In the genomic region with DNA sequence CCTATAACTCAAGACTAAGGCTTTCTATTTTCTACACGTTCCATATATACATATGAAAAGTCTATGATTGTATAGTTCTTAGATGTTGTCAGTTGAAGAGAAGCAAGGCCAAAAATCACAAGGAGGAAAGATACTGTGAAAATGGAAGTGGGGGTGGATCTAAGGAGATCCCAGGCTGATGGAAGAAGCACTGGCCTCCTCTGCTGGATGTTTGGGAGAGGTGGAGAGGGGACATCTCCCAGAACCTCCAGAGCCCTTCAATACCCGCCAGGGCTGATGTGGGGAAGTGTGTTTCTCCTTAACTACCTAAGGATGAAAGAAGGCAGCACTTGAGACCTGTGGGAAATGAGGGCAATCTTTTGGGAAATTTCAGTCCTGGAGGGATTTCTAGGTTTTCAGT, we compare ENCODE assay signal across 22 cellular contexts.
DNase-seq lines count a peak whose midpoint lies in the region; ATAC-seq and TF ChIP-seq lines count a peak whose summit lies in the region.
"Had no signal": no experiment of that assay in that cellular context is flagged by ENCODE, and none has a peak within 500 bp of the region (broad histone marks: within the 10 kb centered on the region; RNA-seq: fewer than 3 reads in every experiment).

No MANE protein-coding gene starts in this region.

- H3K4me3 ChIP-seq in lower lobe of right lung = no peak overlapping the region
- H3K4me3 ChIP-seq: ascending aorta; BLaER1 treated with 17β-estradiol and CSF1 and Interleukin-3, amounts not matched to agents 10 nM and 100 nM; colonic mucosa; GM12878; left lung; mucosa of descending colon; upper lobe of right lung had no signal

- H3K4me1 ChIP-seq in foreskin keratinocyte (no peaks in the 10 kb centered on the region), lower lobe of right lung (peaks cover 5% of the 10 kb centered on the region)
- H3K4me1 ChIP-seq: colonic mucosa had no signal

- CTCF ChIA-PET in WTC11 (lab: Charles Lee) = no interaction called here

- ATAC-seq in WTC11 (peak; percentile 69), foreskin keratinocyte (no peak), lower lobe of right lung (no peak)
- ATAC-seq: GM12878, left lung, mucosa of descending colon, upper lobe of right lung had no signal

- H3K9me3 ChIP-seq in lower lobe of right lung = no peaks in the 10 kb centered on the region
- H3K9me3 ChIP-seq: ascending aorta; BLaER1 treated with 17β-estradiol and CSF1 and Interleukin-3, amounts not matched to agents 10 nM and 100 nM; colonic mucosa; left lung; mucosa of descending colon; upper lobe of right lung had no signal

- no peak overlapping the region for H3K4me3 Mint-ChIP-seq in WTC11
- H3K4me3 Mint-ChIP-seq: activated naive CD4-positive, alpha-beta T cell treated with anti-CD3 and anti-CD28 coated beads, Interleukin-2, amount 10 ng/mL, durations not matched to agents 7 days and 5 days had no signal

- peaks cover 11% of the 10 kb centered on the region for H3K4me1 Mint-ChIP-seq in WTC11

- H3K27ac Mint-ChIP-seq in WTC11 = no peak overlapping the region
- H3K27ac Mint-ChIP-seq: activated naive CD4-positive, alpha-beta T cell treated with anti-CD3 and anti-CD28 coated beads, Interleukin-2, amount 10 ng/mL, durations not matched to agents 7 days and 5 days had no signal

- POLR2A ChIA-PET in WTC11 (lab: Charles Lee) = no interaction called here

- H3K27me3 Mint-ChIP-seq in WTC11 (ENCODE audit: low read depth) = no peaks in the 10 kb centered on the region

- no peaks in the 10 kb centered on the region for H3K9me3 Mint-ChIP-seq in WTC11
- H3K9me3 Mint-ChIP-seq: activated naive CD4-positive, alpha-beta T cell treated with anti-CD3 and anti-CD28 coated beads, Interleukin-2, amount 10 ng/mL, durations not matched to agents 7 days and 5 days had no signal

- H3K27me3 ChIP-seq in foreskin keratinocyte (no peaks in the 10 kb centered on the region), lower lobe of right lung (ENCODE audit: low read depth) (no peaks in the 10 kb centered on the region)
- H3K27me3 ChIP-seq: ascending aorta; BLaER1 treated with 17β-estradiol and CSF1 and Interleukin-3, amounts not matched to agents 10 nM and 100 nM; colonic mucosa; left lung; upper lobe of right lung had no signal

- no peaks in the 10 kb centered on the region for H3K36me3 Mint-ChIP-seq in WTC11
- H3K36me3 Mint-ChIP-seq: activated naive CD4-positive, alpha-beta T cell treated with anti-CD3 and anti-CD28 coated beads, Interleukin-2, amount 10 ng/mL, durations not matched to agents 7 days and 5 days had no signal

- no peaks in the 10 kb centered on the region for H3K36me3 ChIP-seq in lower lobe of right lung
- H3K36me3 ChIP-seq: ascending aorta; BLaER1 treated with 17β-estradiol and CSF1 and Interleukin-3, amounts not matched to agents 10 nM and 100 nM; colonic mucosa; left lung; upper lobe of right lung had no signal

- intact Hi-C loops in lower lobe of right lung (cut with DNase I) = no loop called here

- H3K27ac ChIP-seq in foreskin keratinocyte (no peak overlapping the region), lower lobe of right lung (no peak overlapping the region)
- H3K27ac ChIP-seq: ascending aorta; BLaER1 treated with 17β-estradiol and CSF1 and Interleukin-3, amounts not matched to agents 10 nM and 100 nM; colonic mucosa; left lung; upper lobe of right lung had no signal

- DNase-seq in AG09319 (ENCODE audit: extremely low read depth, low read depth) (no peak), HCEC 1CT (peak; percentile 3), WTC11 (ENCODE audit: low spot score) (no peak), foreskin keratinocyte (no peak), cerebellar cortex (ENCODE audit: low spot score) (no peak), medulla oblongata (ENCODE audit: extremely low spot score) (no peak), kidney glomerular epithelial cell (lab: John Stamatoyannopoulos, UW) (no peak), lower lobe of right lung (no peak)
- DNase-seq: activated naive CD4-positive, alpha-beta T cell treated with anti-CD3 and anti-CD28 coated beads, Interleukin-2, amount 10 ng/mL, durations not matched to agents 7 days and 5 days; activated T-cell treated with anti-CD3 and anti-CD28 coated beads, Interleukin-2, amount 50 U/mL, for 48 hours; colonic mucosa; GF-D8; KBM-7; left lung; mucosa of descending colon; NCI-H1048; NCI-H2081 treated with DMSO at 0.1 percent for 48 hours; NCI-H526; upper lobe of right lung had no signal

- TF ChIP-seq CTCF in AG09319 (IDR thresholded peaks at IDR 0.05; ENCODE audit: low read depth, low read length) = peak; percentile 51
- no peak for TF ChIP-seq CTCF in WTC11 (IDR thresholded peaks at IDR 0.05)
- TF ChIP-seq CTCF in foreskin keratinocyte (conservative IDR thresholded peaks at IDR 0.05) = peak; percentile 33
- TF ChIP-seq CTCF in lower lobe of right lung (IDR thresholded peaks at IDR 0.05) = no peak

TF ChIP-seq in WTC11, 78 proteins besides CTCF, POLR2A, EP300 and RAD21:
- TF ChIP-seq, protein P1, sequence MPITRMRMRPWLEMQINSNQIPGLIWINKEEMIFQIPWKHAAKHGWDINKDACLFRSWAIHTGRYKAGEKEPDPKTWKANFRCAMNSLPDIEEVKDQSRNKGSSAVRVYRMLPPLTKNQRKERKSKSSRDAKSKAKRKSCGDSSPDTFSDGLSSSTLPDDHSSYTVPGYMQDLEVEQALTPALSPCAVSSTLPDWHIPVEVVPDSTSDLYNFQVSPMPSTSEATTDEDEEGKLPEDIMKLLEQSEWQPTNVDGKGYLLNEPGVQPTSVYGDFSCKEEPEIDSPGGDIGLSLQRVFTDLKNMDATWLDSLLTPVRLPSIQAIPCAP (CRISPR knock-in tag; IDR thresholded peaks at IDR 0.05) = no peak
- no peak for TF ChIP-seq GRHL2 (CRISPR knock-in tag; IDR thresholded peaks at IDR 0.05; ENCODE audit: insufficient replicate concordance, severe bottlenecking)
- no peak for TF ChIP-seq ZNF396 (CRISPR knock-in tag; IDR thresholded peaks at IDR 0.05; ENCODE audit: borderline replicate concordance)
- TF ChIP-seq, protein P2, sequence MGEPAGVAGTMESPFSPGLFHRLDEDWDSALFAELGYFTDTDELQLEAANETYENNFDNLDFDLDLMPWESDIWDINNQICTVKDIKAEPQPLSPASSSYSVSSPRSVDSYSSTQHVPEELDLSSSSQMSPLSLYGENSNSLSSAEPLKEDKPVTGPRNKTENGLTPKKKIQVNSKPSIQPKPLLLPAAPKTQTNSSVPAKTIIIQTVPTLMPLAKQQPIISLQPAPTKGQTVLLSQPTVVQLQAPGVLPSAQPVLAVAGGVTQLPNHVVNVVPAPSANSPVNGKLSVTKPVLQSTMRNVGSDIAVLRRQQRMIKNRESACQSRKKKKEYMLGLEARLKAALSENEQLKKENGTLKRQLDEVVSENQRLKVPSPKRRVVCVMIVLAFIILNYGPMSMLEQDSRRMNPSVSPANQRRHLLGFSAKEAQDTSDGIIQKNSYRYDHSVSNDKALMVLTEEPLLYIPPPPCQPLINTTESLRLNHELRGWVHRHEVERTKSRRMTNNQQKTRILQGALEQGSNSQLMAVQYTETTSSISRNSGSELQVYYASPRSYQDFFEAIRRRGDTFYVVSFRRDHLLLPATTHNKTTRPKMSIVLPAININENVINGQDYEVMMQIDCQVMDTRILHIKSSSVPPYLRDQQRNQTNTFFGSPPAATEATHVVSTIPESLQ (CRISPR knock-in tag; IDR thresholded peaks at IDR 0.05) = no peak
- no peak for TF ChIP-seq TEAD4 (CRISPR knock-in tag; IDR thresholded peaks at IDR 0.05)
- TF ChIP-seq, protein P3, sequence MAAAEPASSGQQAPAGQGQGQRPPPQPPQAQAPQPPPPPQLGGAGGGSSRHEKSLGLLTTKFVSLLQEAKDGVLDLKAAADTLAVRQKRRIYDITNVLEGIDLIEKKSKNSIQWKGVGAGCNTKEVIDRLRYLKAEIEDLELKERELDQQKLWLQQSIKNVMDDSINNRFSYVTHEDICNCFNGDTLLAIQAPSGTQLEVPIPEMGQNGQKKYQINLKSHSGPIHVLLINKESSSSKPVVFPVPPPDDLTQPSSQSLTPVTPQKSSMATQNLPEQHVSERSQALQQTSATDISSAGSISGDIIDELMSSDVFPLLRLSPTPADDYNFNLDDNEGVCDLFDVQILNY (CRISPR knock-in tag; IDR thresholded peaks at IDR 0.05) = no peak
- no peak for TF ChIP-seq IRF2 (CRISPR knock-in tag; IDR thresholded peaks at IDR 0.05; ENCODE audit: borderline replicate concordance, low read depth)
- TF ChIP-seq, protein P4, sequence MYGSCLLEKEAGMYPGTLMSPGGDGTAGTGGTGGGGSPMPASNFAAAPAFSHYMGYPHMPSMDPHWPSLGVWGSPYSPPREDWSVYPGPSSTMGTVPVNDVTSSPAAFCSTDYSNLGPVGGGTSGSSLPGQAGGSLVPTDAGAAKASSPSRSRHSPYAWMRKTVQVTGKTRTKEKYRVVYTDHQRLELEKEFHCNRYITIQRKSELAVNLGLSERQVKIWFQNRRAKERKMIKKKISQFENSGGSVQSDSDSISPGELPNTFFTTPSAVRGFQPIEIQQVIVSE (CRISPR knock-in tag; IDR thresholded peaks at IDR 0.05; ENCODE audit: borderline replicate concordance) = no peak
- TF ChIP-seq, protein P5, sequence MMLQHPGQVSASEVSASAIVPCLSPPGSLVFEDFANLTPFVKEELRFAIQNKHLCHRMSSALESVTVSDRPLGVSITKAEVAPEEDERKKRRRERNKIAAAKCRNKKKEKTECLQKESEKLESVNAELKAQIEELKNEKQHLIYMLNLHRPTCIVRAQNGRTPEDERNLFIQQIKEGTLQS (CRISPR knock-in tag; conservative IDR thresholded peaks at IDR 0.05) = no peak
- no peak for TF ChIP-seq ZNF317 (CRISPR knock-in tag; IDR thresholded peaks at IDR 0.05; ENCODE audit: borderline replicate concordance, low read depth)

Comparison
In these comparisons a context has a peak if more than half of its experiments do, and no peak if none do; other contexts are left out.
1. CTCF ChIP-seq: peak in AG09319 (single experiment) and foreskin keratinocyte (single experiment); none in WTC11 (single experiment) and lower lobe of right lung (single experiment).